8 cellular contexts compared by ENCODE assay signal in genomic region chr12:24948452-24948815, GRCh38. TPM values are rescaled to one million over a fixed set of nuclear protein-coding genes. Genes with fewer than 3 reads are reported as not detected.
DNase-seq lines count a peak whose midpoint lies in the region; ATAC-seq and TF ChIP-seq lines count a peak whose summit lies in the region.

No MANE protein-coding gene starts in this region.

- peak overlapping the region; percentile 80 for H2BK5ac ChIP-seq in trophoblast cell (ENCODE audit: low read depth, low read length, poor library complexity)

- H2BK12ac ChIP-seq in trophoblast cell (ENCODE audit: low read length) = peak overlapping the region; percentile 12

- CTCF ChIA-PET in MCF 10A (lab: Yijun Ruan, JAX) = interaction anchor here (0.8 kb wide), 1 partner anchor 12 kb away, joined by 4 read pairs; no protein-coding TSS in a partner anchor

- TF ChIP-seq CTCF in breast epithelium (IDR thresholded peaks at IDR 0.05) (no peak), MCF 10A (IDR thresholded peaks at IDR 0.05; ENCODE audit: unreplicated experiment) (no peak)

- H3K4me3 ChIP-seq in breast epithelium (peak overlapping the region; percentile 53 to 69 (median 59)), HUES48 (ENCODE audit: low read depth, low read length) (peak overlapping the region; percentile 100), trophoblast cell (ENCODE audit: low read depth, low read length) (peak overlapping the region; percentile 89)

- H2AFZ ChIP-seq in trophoblast cell (ENCODE audit: insufficient read depth, low read length, poor library complexity) = peak overlapping the region; percentile 62

- H3K4me3 Mint-ChIP-seq in MCF 10A (ENCODE audit: unreplicated experiment) = no peak overlapping the region

- H4K91ac ChIP-seq in trophoblast cell (ENCODE audit: low read depth, low read length) = peak overlapping the region; percentile 95

- H3K36me3 ChIP-seq in breast epithelium (no peaks in the 10 kb centered on the region), HUES48 (ENCODE audit: control insufficient read depth, insufficient read depth, low read length) (peaks cover 17% of the 10 kb centered on the region), trophoblast cell (ENCODE audit: control insufficient read depth in 1 of 2, insufficient read depth in 2 of 2, low read length in 2 of 2) (peaks cover 0 to 2% of the 10 kb centered on the region in 2 experiments)

- H3K4ac ChIP-seq in trophoblast cell (ENCODE audit: low read depth, low read length) = peak overlapping the region; percentile 14

- peak overlapping the region; percentile 100 for H3K9ac ChIP-seq in HUES48 (ENCODE audit: low read depth, low read length)
- H3K9ac ChIP-seq in trophoblast cell (ENCODE audit: low read length) = peak overlapping the region; percentile 83

- H4K12ac ChIP-seq in trophoblast cell (ENCODE audit: low read depth, low read length) = peak overlapping the region; percentile 85

- peaks cover 27% of the 10 kb centered on the region for H3K79me1 ChIP-seq in trophoblast cell (ENCODE audit: low read length)

- POLR2A ChIA-PET in MCF 10A (lab: Yijun Ruan, JAX) = no interaction called here

- peaks cover 11% of the 10 kb centered on the region for H3K79me2 ChIP-seq in trophoblast cell (ENCODE audit: control insufficient read depth, insufficient read depth, low read length, poor library complexity)

- H3K9me3 Mint-ChIP-seq in MCF 10A (ENCODE audit: unreplicated experiment) = no peaks in the 10 kb centered on the region

- no CpG with 5 or more reads among the region's 18 CpGs for WGBS in trophoblast cell (ENCODE audit: extremely low coverage, insufficient coverage, insufficient read length)

- peak overlapping the region; percentile 92 for H4K8ac ChIP-seq in trophoblast cell (ENCODE audit: low read depth, low read length)

- H3K4me1 ChIP-seq in breast epithelium = no peaks in the 10 kb centered on the region
- peaks cover 45% of the 10 kb centered on the region for H3K4me1 ChIP-seq in HUES48 (ENCODE audit: control insufficient read depth, insufficient read depth, low read length)
- peaks cover 9 to 14% of the 10 kb centered on the region in 2 experiments for H3K4me1 ChIP-seq in trophoblast cell (ENCODE audit: control insufficient read depth in 1 of 2, insufficient read depth in 2 of 2, low read length in 2 of 2)

- peak overlapping the region; percentile 3 for H3K23ac ChIP-seq in trophoblast cell (ENCODE audit: low read length)

- H2BK120ac ChIP-seq in trophoblast cell (ENCODE audit: insufficient read depth, low read length, poor library complexity) = peak overlapping the region; percentile 94

- H3K14ac ChIP-seq in trophoblast cell (ENCODE audit: low read length) = peak overlapping the region; percentile 77

- no TSS peak for BruUV-seq in MCF 10A (replicated peaks; lab: Mats Ljungman, UMichigan)

- H3K27ac ChIP-seq in breast epithelium = no peak overlapping the region
- peak overlapping the region; percentile 99 for H3K27ac ChIP-seq in HUES48 (ENCODE audit: low read depth, low read length)
- H3K27ac ChIP-seq in trophoblast cell (ENCODE audit: low read depth, low read length) = peak overlapping the region; percentile 81

- peak overlapping the region; percentile 65 for H3K4me2 ChIP-seq in trophoblast cell (ENCODE audit: low read length)

- peaks cover 7% of the 10 kb centered on the region for H3K4me1 Mint-ChIP-seq in MCF 10A (ENCODE audit: insufficient read depth, unreplicated experiment)

- ATAC-seq in GM21737 (IDR thresholded peaks at IDR 0.05; ENCODE audit: unreplicated experiment) = no peak

- no peak overlapping the region for H3K27ac Mint-ChIP-seq in MCF 10A (ENCODE audit: low read depth, unreplicated experiment)

- H3K27me3 ChIP-seq in breast epithelium = no peaks in the 10 kb centered on the region
- H3K27me3 ChIP-seq in HUES48 (ENCODE audit: control insufficient read depth, insufficient read depth, low read length) = no peaks in the 10 kb centered on the region
- no peaks in the 10 kb centered on the region for H3K27me3 ChIP-seq in trophoblast cell (ENCODE audit: insufficient read depth, low read length)

- H3K18ac ChIP-seq in trophoblast cell (ENCODE audit: low read length) = peak overlapping the region; percentile 79

- no peak for DNase-seq in breast epithelium (ENCODE audit: low spot score in 2 of 2)
- DNase-seq in MCF 10A (ENCODE audit: unreplicated experiment) = no peak
- DNase-seq in activated T-cell treated with anti-CD3 and anti-CD28 coated beads for 4 hours = peak; percentile 6
- peak; percentile 32 for DNase-seq in glomerular visceral epithelial cell (ENCODE audit: extremely low spot score)
- DNase-seq in trophoblast cell = peak in 1 of 2 donors; percentile 41
- no peak for DNase-seq in COLO668 (lab: John Stamatoyannopoulos, UW; ENCODE audit: unreplicated experiment)

- H3K9me3 ChIP-seq in breast epithelium = no peaks in the 10 kb centered on the region
- no peaks in the 10 kb centered on the region for H3K9me3 ChIP-seq in HUES48 (ENCODE audit: control insufficient read depth, insufficient read depth, low read length)
- no peaks in the 10 kb centered on the region for H3K9me3 ChIP-seq in trophoblast cell (ENCODE audit: insufficient read depth, low read depth, low read length)

- peak overlapping the region; percentile 2 for H2AK5ac ChIP-seq in trophoblast cell (ENCODE audit: low read length)

- TF ChIP-seq POLR2A in breast epithelium (IDR thresholded peaks at IDR 0.05) = no peak

- H3K27me3 Mint-ChIP-seq in MCF 10A (ENCODE audit: insufficient read depth, unreplicated experiment) = no peaks in the 10 kb centered on the region

- H3K36me3 Mint-ChIP-seq in MCF 10A (ENCODE audit: insufficient read depth, unreplicated experiment) = no peaks in the 10 kb centered on the region

- intact Hi-C loops in breast epithelium (cut with DNase I; ENCODE audit: low total_unique reads) = no loop called here
- intact Hi-C loops in MCF 10A (cut with micrococcal nuclease) = no loop called here

RNA-seq across cellular contexts. Expression of gene BCAT1, which starts 0.5 kb away (rescaled TPM):
- total RNA-seq in breast epithelium = 10 to 100 TPM in 2 of 3 donors, 1 to 10 TPM in 1; 8.8 to 35.8 (median 12.1) TPM
- total RNA-seq in MCF 10A (2022) = 0.12 and 0.20 TPM in 2 replicates
- 80.8 and 83.0 TPM in 2 replicates for polyA plus RNA-seq in trophoblast cell (2013)

Comparison
In these comparisons a context has a peak if more than half of its experiments do, and no peak if none do; other contexts are left out.
1. DNase-seq: peak in activated T-cell treated with anti-CD3 and anti-CD28 coated beads for 4 hours (single experiment) and glomerular visceral epithelial cell (single experiment); none in breast epithelium (0 of 2), MCF 10A (single experiment) and COLO668 (single experiment).
2. H3K27ac ChIP-seq: peak in HUES48 (single experiment) and trophoblast cell (single experiment); none in breast epithelium (0 of 2).
3. Peak in every context shown above with its lines, with median percentiles within 50 percentile points of each other: H3K4me3 ChIP-seq.